1 cellular context compared by ENCODE assay signal in genomic region chr11:75583710-75584658, GRCh38.
A peak's percentile ranks its signal among the peaks of the same experiment; 100 is the strongest.
TF ChIP-seq lines count a peak whose summit lies in the region.

No MANE protein-coding gene starts in this region.

TF ChIP-seq in HEK293, 187 proteins besides CTCF, POLR2A, EP300 and RAD21 (continued from another document):
- TF ChIP-seq ZNF132 (tag by site-specific recombination; IDR thresholded peaks at IDR 0.05; ENCODE audit: borderline replicate concordance): no peak
- peak; percentile 24 for TF ChIP-seq ZBTB26 (tag by site-specific recombination; optimal IDR thresholded peaks at IDR 0.05)
- 0 out of 2 replicates have a peak, but pooled peaks have one; percentile 6 for TF ChIP-seq SP3 (tag by site-specific recombination; IDR thresholded peaks at IDR 0.05)
TF ChIP-seq in HEK293: peak in this region for 7.
